In genomic region chr2:154489271-154489858, GRCh38 we compare ENCODE assay signal across 17 cellular contexts.
"Had no signal": no experiment of that assay in that cellular context is flagged by ENCODE, and none has a peak within 500 bp of the region (broad histone marks: within the 10 kb centered on the region; RNA-seq: fewer than 3 reads in every experiment).

No MANE protein-coding gene starts in this region.

- DNase-seq: cortex of kidney; dorsolateral prefrontal cortex; effector memory CD4-positive, alpha-beta T cell; esophagus squamous epithelium; foreskin fibroblast; immature natural killer cell; mucosa of descending colon; naive thymus-derived CD8-positive, alpha-beta T cell; posterior cingulate gyrus; sigmoid colon; stimulated activated CD4-positive, alpha-beta T cell treated with anti-CD3 and anti-CD28 coated beads, Interleukin-2, amount 100 ng/mL, for 48 hours; stimulated activated naive CD4-positive, alpha-beta T cell treated with Interleukin-2 at 50 U/mL for 16 hours; trophoblast cell had no signal

- H3K4me3 ChIP-seq: dorsolateral prefrontal cortex, esophagus squamous epithelium, gastroesophageal sphincter, mucosa of descending colon, right atrium auricular region, sigmoid colon, smooth muscle cell had no signal

- H3K4me2 ChIP-seq: smooth muscle cell had no signal

- H3K4me1 ChIP-seq: esophagus squamous epithelium, gastroesophageal sphincter, sigmoid colon had no signal

- H3K9me3 ChIP-seq: esophagus squamous epithelium, gastroesophageal sphincter, mucosa of descending colon, right atrium auricular region, sigmoid colon had no signal

- H3K36me3 ChIP-seq: esophagus squamous epithelium, gastroesophageal sphincter, right atrium auricular region, sigmoid colon had no signal

- H3K27ac ChIP-seq: dorsolateral prefrontal cortex, epithelial cell of prostate, esophagus squamous epithelium, gastroesophageal sphincter, right atrium auricular region, sigmoid colon had no signal

- H3K27me3 ChIP-seq: dorsolateral prefrontal cortex, esophagus squamous epithelium, gastroesophageal sphincter, right atrium auricular region, sigmoid colon had no signal
